In the genomic region with DNA sequence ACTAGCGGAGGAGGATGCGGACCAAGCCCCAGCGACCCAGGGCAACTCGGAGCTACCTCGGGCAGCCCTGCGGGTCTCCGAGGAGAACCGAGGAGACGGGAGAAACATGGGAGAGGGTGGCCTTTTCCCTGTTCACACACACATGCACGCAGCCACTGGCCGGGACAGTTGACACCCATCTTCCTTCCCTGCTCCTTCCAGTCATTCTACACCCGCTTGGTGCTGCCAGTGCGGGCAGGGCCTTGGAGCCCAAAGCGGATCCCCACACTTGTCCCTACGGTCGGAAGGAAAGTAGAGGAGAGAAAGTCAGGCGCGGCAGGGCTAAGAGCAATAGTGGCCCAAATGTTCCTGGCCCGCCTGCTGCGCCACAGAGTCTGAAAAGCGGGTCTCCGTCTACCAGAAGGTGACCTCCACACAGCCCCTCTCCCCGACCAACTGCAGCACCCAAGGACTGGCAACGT, we compare ENCODE assay signal across 8 cellular contexts. TPM values are rescaled to one million over a fixed set of nuclear protein-coding genes. Genes with fewer than 3 reads are reported as not detected.
DNase-seq lines count a peak whose midpoint lies in the region; ATAC-seq and TF ChIP-seq lines count a peak whose summit lies in the region.

No MANE protein-coding gene starts in this region.

- H3K36me3 ChIP-seq in SK-N-MC (ENCODE audit: insufficient read depth, low read length) = no peaks in the 10 kb centered on the region

- ATAC-seq in natural killer cell treated with Interleukin-12 subunit alpha and Interleukin-12 subunit beta and Interleukin-15 and Interleukin-18, amount 100 ng/mL, for 72 hours = no peak
- ATAC-seq in HG02885 (IDR thresholded peaks at IDR 0.05; ENCODE audit: poor library complexity, unreplicated experiment) = no peak

- DNase-seq in activated CD4-positive, alpha-beta T cell treated with anti-CD3 and anti-CD28 coated beads, Interleukin-2, amount 10 ng/mL, durations not matched to agents 24 days and 14 days = no peak
- no peak for DNase-seq in activated CD4-positive, alpha-beta T cell treated with anti-CD3 and anti-CD28 coated beads for 48 hours
- DNase-seq in SK-N-MC (ENCODE audit: low read depth, low spot score) (no peak), epithelial cell of proximal tubule (ENCODE audit: low read depth) (no peak), ACHN (no peak)
- no peak for DNase-seq in natural killer cell treated with Interleukin-12 subunit alpha and Interleukin-12 subunit beta and Interleukin-15 and Interleukin-18, amount 100 ng/mL, for 72 hours (ENCODE audit: low spot score)
- no peak for DNase-seq in stimulated activated CD4-positive, alpha-beta T cell treated with anti-CD3 and anti-CD28 coated beads, Interleukin-2, amount 100 ng/mL, for 24 hours

- H3K9me3 ChIP-seq in SK-N-MC (ENCODE audit: low read depth, low read length) = no peaks in the 10 kb centered on the region

- in situ Hi-C loops in ACHN (cut with HindIII; ENCODE audit: low pct_ligation_motif_present, low pct_unique_long_range_greater_than_20kb, low sequenced_read_pairs) = no loop called here

- H3K27ac ChIP-seq in SK-N-MC = no peak overlapping the region

- H3K4me3 ChIP-seq in SK-N-MC (peak overlapping the region; percentile 99), epithelial cell of proximal tubule (ENCODE audit: low read depth, low read length) (peak overlapping the region; percentile 89)

- peak overlapping the region; percentile 71 for H3K9ac ChIP-seq in SK-N-MC (ENCODE audit: insufficient read length)

- H3K4me1 Mint-ChIP-seq in activated CD4-positive, alpha-beta T cell treated with anti-CD3 and anti-CD28 coated beads, Interleukin-2, amount 10 ng/mL, durations not matched to agents 24 days and 14 days = peaks cover 27% of the 10 kb centered on the region
- H3K4me1 Mint-ChIP-seq in natural killer cell treated with Interleukin-12 subunit alpha and Interleukin-12 subunit beta and Interleukin-15 and Interleukin-18, amount 100 ng/mL, for 72 hours (ENCODE audit: low read depth in 2 of 2) = peaks cover 27 to 33% of the 10 kb centered on the region in 2 donors

- H3K36me3 Mint-ChIP-seq in activated CD4-positive, alpha-beta T cell treated with anti-CD3 and anti-CD28 coated beads, Interleukin-2, amount 10 ng/mL, durations not matched to agents 24 days and 14 days (ENCODE audit: low read depth) = peaks cover 6% of the 10 kb centered on the region
- H3K36me3 Mint-ChIP-seq in natural killer cell treated with Interleukin-12 subunit alpha and Interleukin-12 subunit beta and Interleukin-15 and Interleukin-18, amount 100 ng/mL, for 72 hours = no peaks in the 10 kb centered on the region

- peak overlapping the region; percentile 97 for H3K4me3 Mint-ChIP-seq in activated CD4-positive, alpha-beta T cell treated with anti-CD3 and anti-CD28 coated beads, Interleukin-2, amount 10 ng/mL, durations not matched to agents 24 days and 14 days
- peak overlapping the region; percentile 100 for H3K4me3 Mint-ChIP-seq in natural killer cell treated with Interleukin-12 subunit alpha and Interleukin-12 subunit beta and Interleukin-15 and Interleukin-18, amount 100 ng/mL, for 72 hours

- H3K27ac Mint-ChIP-seq in activated CD4-positive, alpha-beta T cell treated with anti-CD3 and anti-CD28 coated beads, Interleukin-2, amount 10 ng/mL, durations not matched to agents 24 days and 14 days = peak overlapping the region; percentile 91
- peak overlapping the region; percentile 90 for H3K27ac Mint-ChIP-seq in natural killer cell treated with Interleukin-12 subunit alpha and Interleukin-12 subunit beta and Interleukin-15 and Interleukin-18, amount 100 ng/mL, for 72 hours

- intact Hi-C loops in activated CD4-positive, alpha-beta T cell treated with anti-CD3 and anti-CD28 coated beads, Interleukin-2, amount 10 ng/mL, durations not matched to agents 24 days and 14 days (cut with micrococcal nuclease) = loop anchor here (1.0 to 10.0 kb wide), 7 partner anchors 54 to 1496 kb away; a partner anchor contains a TSS

- no peak for TF ChIP-seq CTCF in epithelial cell of proximal tubule (conservative IDR thresholded peaks at IDR 0.05; ENCODE audit: low read depth, low read length)

- H3K9me3 Mint-ChIP-seq in activated CD4-positive, alpha-beta T cell treated with anti-CD3 and anti-CD28 coated beads, Interleukin-2, amount 10 ng/mL, durations not matched to agents 24 days and 14 days = no peaks in the 10 kb centered on the region
- H3K9me3 Mint-ChIP-seq in natural killer cell treated with Interleukin-12 subunit alpha and Interleukin-12 subunit beta and Interleukin-15 and Interleukin-18, amount 100 ng/mL, for 72 hours = no peaks in the 10 kb centered on the region

- H3K27me3 Mint-ChIP-seq in activated CD4-positive, alpha-beta T cell treated with anti-CD3 and anti-CD28 coated beads, Interleukin-2, amount 10 ng/mL, durations not matched to agents 24 days and 14 days = peaks cover 60% of the 10 kb centered on the region
- H3K27me3 Mint-ChIP-seq in natural killer cell treated with Interleukin-12 subunit alpha and Interleukin-12 subunit beta and Interleukin-15 and Interleukin-18, amount 100 ng/mL, for 72 hours = peaks cover 0 to under 1% of the 10 kb centered on the region in 2 donors

RNA-seq across cellular contexts. Expression of a gene that starts 1.1 kb away (rescaled TPM):
- total RNA-seq in activated CD4-positive, alpha-beta T cell treated with anti-CD3 and anti-CD28 coated beads, Interleukin-2, amount 10 ng/mL, durations not matched to agents 24 days and 14 days = 6.3 and 7.1 TPM in 2 replicates
- total RNA-seq in epithelial cell of proximal tubule = 12.0 and 16.5 TPM in 2 replicates
- 10 to 100 TPM; 42.6 to 50.2 TPM for total RNA-seq in natural killer cell treated with Interleukin-12 subunit alpha and Interleukin-12 subunit beta and Interleukin-15 and Interleukin-18, amount 100 ng/mL, for 72 hours
